8 cellular contexts compared by ENCODE assay signal in the genomic region with DNA sequence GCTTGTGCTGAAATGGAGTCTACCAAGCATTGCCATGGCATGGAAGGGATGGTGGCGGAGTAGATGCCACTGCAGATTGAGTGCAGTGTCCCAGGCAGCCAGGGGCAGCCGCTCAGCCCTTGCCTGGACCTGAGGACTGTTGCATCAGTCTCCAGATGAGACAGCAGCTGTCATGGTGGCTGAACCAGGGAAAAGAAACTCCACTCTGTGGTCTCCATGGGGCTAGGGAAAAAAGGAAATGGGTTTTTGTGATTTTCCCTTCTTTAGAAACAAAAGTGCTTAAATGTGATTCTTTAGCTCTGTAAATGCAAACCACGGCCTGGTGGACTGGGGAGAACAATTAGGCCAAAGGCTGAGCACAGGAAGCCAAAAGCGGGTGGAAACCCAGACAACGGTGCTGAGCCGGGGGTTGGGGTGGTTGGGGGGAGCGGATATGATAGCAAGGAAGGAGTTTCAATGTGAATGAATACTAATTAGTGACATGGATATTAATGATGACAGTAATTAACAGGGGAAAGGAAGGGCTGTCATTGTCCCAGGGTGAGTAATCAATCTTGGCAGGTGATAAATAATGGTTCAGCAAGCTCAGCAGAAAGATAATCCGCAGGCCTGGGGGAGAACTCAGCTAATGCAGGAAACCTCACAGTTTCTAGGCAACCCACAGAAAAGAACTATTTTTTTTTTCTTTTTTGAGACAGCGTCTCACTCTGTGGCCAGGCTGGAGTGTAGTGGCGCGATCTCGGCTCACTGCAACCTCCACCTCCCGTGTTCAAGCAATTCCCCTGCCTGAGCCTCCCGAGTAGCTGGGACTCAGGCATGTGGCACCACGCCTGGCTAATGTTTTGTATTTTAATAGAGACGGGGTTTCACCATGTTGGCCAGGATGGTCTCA.
DNase-seq lines count a peak whose midpoint lies in the region; ATAC-seq, FAIRE-seq and TF ChIP-seq lines count a peak whose summit lies in the region.

No MANE protein-coding gene starts in this region.

- H3K4me3 ChIP-seq in HepG2 (replicated peaks in 1 of 3; ENCODE audit: insufficient read depth in 1 of 3, low read depth in 2 of 3, low read length in 3 of 3) (no peak overlapping the region), subcutaneous abdominal adipose tissue (ENCODE audit: low read depth in 1 of 5, low read length in 5 of 5) (peak overlapping the region in 2 of 5 donors; percentile 5 to 17)

- H3K27me3 ChIP-seq in HepG2 (ENCODE audit: control insufficient read depth in 1 of 2, insufficient read depth in 2 of 2, low read length in 2 of 2): no peaks in the 10 kb centered on the region
- peaks cover 0 to 5% (median 0%) of the 10 kb centered on the region in 5 donors for H3K27me3 ChIP-seq in subcutaneous abdominal adipose tissue (ENCODE audit: control insufficient read depth in 5 of 5, insufficient read depth in 4 of 5, low read length in 5 of 5)

- TF ChIP-seq CTCF in HepG2 (CRISPR knock-in tag; IDR thresholded peaks at IDR 0.05): no peak
- no peak for TF ChIP-seq CTCF in osteocyte (IDR thresholded peaks at IDR 0.05)

- H3K4me2 ChIP-seq in HepG2 (ENCODE audit: low read depth, low read length): no peak overlapping the region

- H3K4me1 ChIP-seq in HepG2 (ENCODE audit: insufficient read depth, low read length) (no peaks in the 10 kb centered on the region), subcutaneous abdominal adipose tissue (ENCODE audit: control insufficient read depth in 5 of 5, insufficient read depth in 5 of 5, low read length in 5 of 5) (peaks cover 0 to 23% (median 15%) of the 10 kb centered on the region in 5 donors)

- no peak for TF ChIP-seq RAD21 in HepG2 (CRISPR knock-in tag; IDR thresholded peaks at IDR 0.05)

- H3K27ac ChIP-seq in HepG2 (ENCODE audit: extremely low read length, insufficient read depth, low read length) (no peak overlapping the region), subcutaneous abdominal adipose tissue (ENCODE audit: low read depth, low read length) (peak overlapping the region; percentile 69)

- ATAC-seq in HG03442 (IDR thresholded peaks at IDR 0.05; ENCODE audit: unreplicated experiment) (peak; percentile 58), HepG2 (peak; percentile 38; the same call in 1 of the 3 replicates)

- H3K27me3 Mint-ChIP-seq in osteocyte (ENCODE audit: unreplicated experiment): peaks cover 25% of the 10 kb centered on the region

- H3K9me3 ChIP-seq in HepG2 (ENCODE audit: low read length): no peaks in the 10 kb centered on the region
- no peaks in the 10 kb centered on the region for H3K9me3 ChIP-seq in subcutaneous abdominal adipose tissue (ENCODE audit: control insufficient read depth in 5 of 5, low read length in 5 of 5)

- intact Hi-C loops in HepG2 (cut with micrococcal nuclease; ENCODE audit: unreplicated experiment): no loop called here

- TF ChIP-seq EP300 in HepG2 (IDR thresholded peaks at IDR 0.05; ENCODE audit: low read depth in 2 of 2, low read length in 2 of 2): no peak
- no peak for TF ChIP-seq EP300 in HepG2 (CRISPR knock-in tag; IDR thresholded peaks at IDR 0.05; ENCODE audit: borderline replicate concordance)

- H3K4me3 Mint-ChIP-seq in osteocyte (ENCODE audit: unreplicated experiment): no peak overlapping the region

- BruUV-seq in HepG2 (replicated peaks; lab: Mats Ljungman, UMichigan): no TSS peak

- H3K27ac Mint-ChIP-seq in osteocyte (ENCODE audit: unreplicated experiment): no peak overlapping the region

- 37% methylated on average over 16 of the region's 16 CpGs for WGBS in HepG2 (ENCODE audit: low lambda C conversion rate)

- no peaks in the 10 kb centered on the region for H3K36me3 ChIP-seq in HepG2 (replicated peaks in 1 of 2; ENCODE audit: control insufficient read depth in 1 of 2, insufficient read depth in 2 of 2, low read length in 2 of 2)
- H3K36me3 ChIP-seq in subcutaneous abdominal adipose tissue (ENCODE audit: control insufficient read depth in 5 of 5, insufficient read depth in 5 of 5, low read length in 5 of 5): no peaks in the 10 kb centered on the region

- CTCF ChIA-PET in HepG2 (lab: Yijun Ruan, JAX; ENCODE audit: low intra/inter-chr PET ratio, low total read pairs): no interaction called here

- H3K36me3 Mint-ChIP-seq in osteocyte (ENCODE audit: unreplicated experiment): no peaks in the 10 kb centered on the region

- no peak overlapping the region for H3K9ac ChIP-seq in HepG2 (ENCODE audit: insufficient read depth, low read depth, low read length)
- no peak overlapping the region for H3K9ac ChIP-seq in subcutaneous abdominal adipose tissue (ENCODE audit: low read length in 5 of 5)

- H3K9me3 Mint-ChIP-seq in osteocyte (ENCODE audit: unreplicated experiment): no peaks in the 10 kb centered on the region

- no peaks in the 10 kb centered on the region for H4K20me1 ChIP-seq in HepG2 (ENCODE audit: insufficient read depth, low read length)

- no peaks in the 10 kb centered on the region for H3K4me1 Mint-ChIP-seq in osteocyte (ENCODE audit: unreplicated experiment)

- in situ Hi-C loops in HepG2 (cut with HindIII; ENCODE audit: extremely low pct_ligation_motif_present, low pct_unique_long_range_greater_than_20kb): no loop called here

- no peak for FAIRE-seq in HepG2 (lab: Jason Lieb, UNC)

- POLR2A ChIA-PET in HepG2 (lab: Yijun Ruan, JAX): no interaction called here

- H3K79me2 ChIP-seq in HepG2 (ENCODE audit: insufficient read depth, low read length): no peaks in the 10 kb centered on the region

- DNase-seq in GM19238 (ENCODE audit: insufficient read length, low spot score) (peak; percentile 33), HepG2 (ENCODE audit: low spot score) (no peak), osteocyte (ENCODE audit: extremely low spot score, unreplicated experiment) (no peak), EL (no peak), NCI-H446 treated with DMSO at 0.1 percent for 48 hours (lab: John Stamatoyannopoulos, UW) (no peak)
- peak; percentile 67 for DNase-seq in activated CD8-positive, alpha-beta memory T cell treated with anti-CD3 and anti-CD28 coated beads for 24 hours

- H2AFZ ChIP-seq in HepG2 (ENCODE audit: low read length): no peak overlapping the region

- TF ChIP-seq POLR2A in HepG2 (IDR thresholded peaks at IDR 0.05; ENCODE audit: insufficient read depth in 1 of 2, low read depth in 2 of 2, low read length in 2 of 2): no peak

TF ChIP-seq in HepG2, 621 proteins besides CTCF, POLR2A, EP300 and RAD21:
- TF ChIP-seq CENPX (CRISPR knock-in tag; IDR thresholded peaks at IDR 0.05): no peak
- TF ChIP-seq ZNF766 (CRISPR knock-in tag; IDR thresholded peaks at IDR 0.05; ENCODE audit: borderline replicate concordance): no peak
- TF ChIP-seq MAFK (conservative IDR thresholded peaks at IDR 0.05 in 1 of 2, IDR thresholded peaks at IDR 0.05 in 1 of 2; ENCODE audit: low read length in 2 of 2): peak; percentile 19 to 45; a peak in 1 of 4 replicates
- TF ChIP-seq ATF4 (CRISPR knock-in tag; IDR thresholded peaks at IDR 0.05): peak in 1 of 2 experiments; percentile 58; a peak in 1 of 4 replicates

Comparison
In these comparisons a context has a peak if more than half of its experiments do, and no peak if none do; other contexts are left out.
1. DNase-seq: peak in GM19238 (single experiment) and activated CD8-positive, alpha-beta memory T cell treated with anti-CD3 and anti-CD28 coated beads for 24 hours (single experiment); none in HepG2 (single experiment), osteocyte (single experiment), EL (single experiment) and NCI-H446 treated with DMSO at 0.1 percent for 48 hours (single experiment).